In genomic region chr5:76820491-76820890, GRCh38 we compare ENCODE assay signal across 15 cellular contexts. TPM values are rescaled to one million over a fixed set of nuclear protein-coding genes. Genes with fewer than 3 reads are reported as not detected.
DNase-seq lines count a peak whose midpoint lies in the region; ATAC-seq and TF ChIP-seq lines count a peak whose summit lies in the region.
"Had no signal": no experiment of that assay in that cellular context is flagged by ENCODE, and none has a peak within 500 bp of the region (broad histone marks: within the 10 kb centered on the region; RNA-seq: fewer than 3 reads in every experiment).

No MANE protein-coding gene starts in this region.

- TF ChIP-seq CTCF in AG04450 (IDR thresholded peaks at IDR 0.05; ENCODE audit: low read depth, low read length) (no peak), colonic mucosa (IDR thresholded peaks at IDR 0.05) (no peak)

- ATAC-seq in sciatic nerve (no peak), HG03025 (IDR thresholded peaks at IDR 0.05; ENCODE audit: low FRiP score, unreplicated experiment) (no peak)

- H3K27ac ChIP-seq in AG04450 (ENCODE audit: low read depth, low read length) (no peak overlapping the region), HUES48 (ENCODE audit: low read depth, low read length) (peak overlapping the region; percentile 2), colonic mucosa (peak overlapping the region; percentile 88)
- H3K27ac ChIP-seq: thoracic aorta had no signal

- H3K36me3 ChIP-seq in HUES48 (ENCODE audit: control insufficient read depth, insufficient read depth, low read length) (no peaks in the 10 kb centered on the region), colonic mucosa (no peaks in the 10 kb centered on the region)
- H3K36me3 ChIP-seq: thoracic aorta had no signal

- H3K9me3 ChIP-seq in AG04450 (ENCODE audit: control insufficient read depth, insufficient read depth, low read length) (no peaks in the 10 kb centered on the region; the same call in 1 of the 2 replicates), HUES48 (ENCODE audit: control insufficient read depth, insufficient read depth, low read length) (no peaks in the 10 kb centered on the region), colonic mucosa (no peaks in the 10 kb centered on the region), mononuclear cell (ENCODE audit: low read depth, low read length) (no peaks in the 10 kb centered on the region)
- H3K9me3 ChIP-seq: thoracic aorta had no signal

- CTCF ChIA-PET in AG04450 (lab: Charles Lee), result interaction anchor here (0.6 to 1.6 kb wide), 4 partner anchors 12 to 1120 kb away, joined by 3 to 8 read pairs (median 3); no protein-coding TSS in a partner anchor

- H3K4me1 ChIP-seq in HUES48 (ENCODE audit: control insufficient read depth, insufficient read depth, low read length) (peaks cover 12% of the 10 kb centered on the region), colonic mucosa (peaks cover 4% of the 10 kb centered on the region), mononuclear cell (ENCODE audit: insufficient read depth, low read length) (peaks cover 26% of the 10 kb centered on the region)

- POLR2A ChIA-PET in AG04450 (lab: Yijun Ruan, JAX), result no interaction called here

- H3K27me3 ChIP-seq in AG04450 (ENCODE audit: control insufficient read depth, insufficient read depth, low read length), result no peaks in the 10 kb centered on the region
- peaks cover 11% of the 10 kb centered on the region; the same call in 1 of the 2 replicates for H3K27me3 ChIP-seq in HUES48 (ENCODE audit: control insufficient read depth, insufficient read depth, low read length)
- H3K27me3 ChIP-seq in colonic mucosa, result no peaks in the 10 kb centered on the region
- peaks cover 40% of the 10 kb centered on the region for H3K27me3 ChIP-seq in mononuclear cell (ENCODE audit: insufficient read depth, low read length)

- H3K9ac ChIP-seq in HUES48 (ENCODE audit: low read depth, low read length), result 0 out of 2 replicates have a peak overlapping the region, but pooled peaks have one; percentile 61
- H3K9ac ChIP-seq in colonic mucosa (ENCODE audit: low read depth in 2 of 2, low read length in 2 of 2), result peak overlapping the region in 1 of 2 donors; percentile 94

- DNase-seq in AG04450 (ENCODE audit: low read depth, low spot score), result no peak
- no peak for DNase-seq in colonic mucosa
- no peak for DNase-seq in activated CD4-positive, CD25-positive, alpha-beta regulatory T cell treated with anti-CD3 and anti-CD28 coated beads, Interleukin-2, amount 50 U/mL, for 72 hours
- DNase-seq in Kasumi-1 (lab: John Stamatoyannopoulos, UW), result no peak
- no peak for DNase-seq in sciatic nerve (ENCODE audit: low spot score)
- DNase-seq: activated CD8-positive, alpha-beta memory T cell treated with anti-CD3 and anti-CD28 coated beads for 24 hours; dermis blood vessel endothelial cell; GOT3; kidney glomerular epithelial cell; NCI-H2081 treated with DMSO at 0.1 percent for 48 hours; SHP77 had no signal

- H3K4me3 ChIP-seq in AG04450 (ENCODE audit: low read depth, low read length) (peak overlapping the region; percentile 84; the same call in 1 of the 2 replicates), HUES48 (ENCODE audit: low read depth, low read length) (peak overlapping the region; percentile 89), colonic mucosa (peak overlapping the region; percentile 61), mononuclear cell (ENCODE audit: low read length) (peak overlapping the region; percentile 65)

- intact Hi-C loops in colonic mucosa (cut with DNase I), result no loop called here
- intact Hi-C loops in sciatic nerve (cut with DNase I), result no loop called here

RNA-seq across cellular contexts. Expression of gene F2RL1, which starts 1.7 kb away (rescaled TPM):
- polyA plus RNA-seq in AG04450 (2011; rRNA removed), result 11.0 and 11.4 TPM in 2 replicates
- polyA minus RNA-seq in AG04450 (2011; rRNA and poly(A)+ RNA removed), result 8.8 and 12.6 TPM in 2 replicates
- total RNA-seq in colonic mucosa (100 to 1,000 TPM in 1 of 2 donors, 10 to 100 TPM in 1; 87.0 to 139 TPM), mononuclear cell (4.2 TPM), sciatic nerve (0.76 TPM)

RNA-seq across cellular contexts. Expression of gene S100Z, which starts 29.3 kb away (rescaled TPM):
- not detected in 2 replicates for polyA plus RNA-seq in AG04450 (2011; rRNA removed)
- not detected in 2 replicates for polyA minus RNA-seq in AG04450 (2011; rRNA and poly(A)+ RNA removed)
- not detected for total RNA-seq in colonic mucosa
- 5.6 TPM for total RNA-seq in mononuclear cell
- 0.36 TPM for total RNA-seq in sciatic nerve
- total RNA-seq: dermis blood vessel endothelial cell, thoracic aorta had no signal

Comparison
In these comparisons a context has a peak if more than half of its experiments do, and no peak if none do; other contexts are left out.
1. RNA of gene F2RL1, which starts 1.7 kb away (total RNA-seq): 87.0 to 139 TPM in colonic mucosa; 4.2 TPM in mononuclear cell (single experiment) and 0.76 TPM in sciatic nerve (single experiment); every median in the first group is over 10 times any median in the second.
2. Peak in every context shown above with its lines, with median percentiles within 50 percentile points of each other: H3K4me3 ChIP-seq.